In genomic region chr11:94885133-94885532, GRCh38 we compare ENCODE assay signal across 10 cellular contexts.
DNase-seq lines count a peak whose midpoint lies in the region; ATAC-seq, FAIRE-seq and TF ChIP-seq lines count a peak whose summit lies in the region.
"Had no signal": no experiment of that assay in that cellular context is flagged by ENCODE, and none has a peak within 500 bp of the region (broad histone marks: within the 10 kb centered on the region; RNA-seq: fewer than 3 reads in every experiment).

No MANE protein-coding gene starts in this region.

- H3K4me1 ChIP-seq in astrocyte (ENCODE audit: insufficient read depth, low read length) (peaks cover 15% of the 10 kb centered on the region), kidney (ENCODE audit: control insufficient read depth in 1 of 2, insufficient read depth in 1 of 2, low read depth in 1 of 2, low read length in 2 of 2) (peaks cover 2 to 5% of the 10 kb centered on the region in 2 donors)
- H3K4me1 ChIP-seq: parathyroid adenoma had no signal

- H3K27ac ChIP-seq in astrocyte (ENCODE audit: low read depth, low read length), result no peak overlapping the region
- no peak overlapping the region for H3K27ac ChIP-seq in kidney (ENCODE audit: low read depth in 2 of 2, low read length in 2 of 2)
- H3K27ac ChIP-seq: KMS-11, parathyroid adenoma had no signal

- DNase-seq in Caki2 (ENCODE audit: low read depth), result peak; percentile 87
- peak; percentile 74 for DNase-seq in astrocyte (ENCODE audit: low read depth)
- no peak for DNase-seq in D721Med (ENCODE audit: insufficient read length, low spot score)
- no peak for DNase-seq in activated T-cell treated with anti-CD3 and anti-CD28 coated beads for 4 hours
- no peak for DNase-seq in NCI-H128 (lab: John Stamatoyannopoulos, UW; ENCODE audit: unreplicated experiment)
- DNase-seq in kidney, result no peak

- ATAC-seq in GM19467 (IDR thresholded peaks at IDR 0.05; ENCODE audit: unreplicated experiment), result peak; percentile 73
- peak; percentile 87 for ATAC-seq in HG03442 (IDR thresholded peaks at IDR 0.05; ENCODE audit: unreplicated experiment)

- H3K9ac ChIP-seq in astrocyte (ENCODE audit: low read length) (no peak overlapping the region), kidney (ENCODE audit: low read length in 2 of 2) (no peak overlapping the region)
- H3K9ac ChIP-seq: KMS-11, parathyroid adenoma had no signal

- no peaks in the 10 kb centered on the region for H3K27me3 Mint-ChIP-seq in astrocyte (ENCODE audit: low read depth, unreplicated experiment)

- no peak overlapping the region for H3K4me3 Mint-ChIP-seq in astrocyte (ENCODE audit: unreplicated experiment)

- H3K4me3 ChIP-seq in astrocyte (ENCODE audit: insufficient read depth, low read depth, low read length), result no peak overlapping the region
- no peak overlapping the region for H3K4me3 ChIP-seq in kidney (ENCODE audit: low read length in 2 of 2)

- H4K20me1 ChIP-seq in astrocyte (ENCODE audit: insufficient read depth, low read length), result no peaks in the 10 kb centered on the region

- intact Hi-C loops in kidney (cut with DNase I), result no loop called here

- H3K36me3 ChIP-seq in astrocyte (ENCODE audit: insufficient read depth, low read length) (peaks cover 8% of the 10 kb centered on the region), kidney (ENCODE audit: control insufficient read depth in 1 of 2, insufficient read depth in 2 of 2, low read length in 2 of 2) (no peaks in the 10 kb centered on the region)

- H3K27me3 ChIP-seq in astrocyte (ENCODE audit: insufficient read depth, low read length), result no peaks in the 10 kb centered on the region

- H3K36me3 Mint-ChIP-seq in astrocyte (ENCODE audit: low read depth, unreplicated experiment), result peaks cover 38% of the 10 kb centered on the region

- H3K4me2 ChIP-seq in astrocyte (ENCODE audit: low read length), result peak overlapping the region; percentile 25
- H3K4me2 ChIP-seq: KMS-11 had no signal

- peaks cover 10% of the 10 kb centered on the region for H3K9me3 Mint-ChIP-seq in astrocyte (ENCODE audit: unreplicated experiment)

- H3K79me2 ChIP-seq in astrocyte (ENCODE audit: insufficient read depth, low read length), result peaks cover 6% of the 10 kb centered on the region
- H3K79me2 ChIP-seq: parathyroid adenoma had no signal

- in situ Hi-C loops in Caki2 (cut with HindIII; ENCODE audit: low pct_unique_long_range_greater_than_20kb, low sequenced_read_pairs), result no loop called here

- H3K9me3 ChIP-seq in astrocyte (ENCODE audit: insufficient read depth, low read depth, low read length) (no peaks in the 10 kb centered on the region), kidney (ENCODE audit: control insufficient read depth in 1 of 2, low read length in 2 of 2) (no peaks in the 10 kb centered on the region)

- TF ChIP-seq CTCF in astrocyte (IDR thresholded peaks at IDR 0.05; ENCODE audit: insufficient read depth, low read depth, low read length) (no peak), D721Med (IDR thresholded peaks at IDR 0.05; ENCODE audit: insufficient read depth, missing control alignments) (no peak), kidney (IDR thresholded peaks at IDR 0.05; ENCODE audit: borderline replicate concordance, extremely low read depth, insufficient read depth) (no peak)

- no peak overlapping the region for H3K27ac Mint-ChIP-seq in astrocyte (ENCODE audit: unreplicated experiment)

- no peak for FAIRE-seq in astrocyte (lab: Jason Lieb, UNC)
- FAIRE-seq in D721Med (lab: Jason Lieb, UNC), result no peak
- FAIRE-seq in kidney (lab: Jason Lieb, UNC), result no peak

- no peak overlapping the region for H2AFZ ChIP-seq in astrocyte (ENCODE audit: low read depth, low read length)
- H2AFZ ChIP-seq: parathyroid adenoma had no signal

- H3K4me1 Mint-ChIP-seq in astrocyte (ENCODE audit: low read depth, unreplicated experiment), result peaks cover 2% of the 10 kb centered on the region

Comparison
In these comparisons a context has a peak if more than half of its experiments do, and no peak if none do; other contexts are left out.
1. DNase-seq: peak in Caki2 (single experiment) and astrocyte (single experiment); none in D721Med (single experiment), activated T-cell treated with anti-CD3 and anti-CD28 coated beads for 4 hours (single experiment), NCI-H128 (single experiment) and kidney (single experiment).